Comparison of ENCODE assay signal across 36 cellular contexts in the genomic region with DNA sequence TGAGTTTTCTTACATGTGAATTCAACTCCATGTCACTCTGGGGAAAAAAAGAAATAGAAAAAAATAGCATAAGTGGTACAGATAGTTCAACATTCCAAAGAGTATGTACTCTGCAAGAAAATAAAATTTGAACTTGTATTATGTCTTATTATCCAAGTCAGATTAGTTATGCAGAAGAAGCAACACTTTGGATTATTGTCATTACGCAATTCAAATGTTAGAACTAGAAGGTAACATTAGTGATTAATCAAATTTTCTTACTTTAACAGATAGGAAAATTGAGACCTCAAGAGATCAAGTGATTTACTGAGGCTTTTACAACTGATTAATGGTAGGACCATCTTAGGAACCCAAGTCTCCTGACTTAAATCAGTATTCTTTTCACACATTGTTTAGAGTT.
"Had no signal": no experiment of that assay in that cellular context is flagged by ENCODE, and none has a peak within 500 bp of the region (broad histone marks: within the 10 kb centered on the region; RNA-seq: fewer than 3 reads in every experiment).

No MANE protein-coding gene starts in this region.

- H3K9me3 Mint-ChIP-seq: activated CD4-positive, alpha-beta T cell treated with anti-CD3 and anti-CD28 coated beads, Interleukin-2, amount 10 ng/mL, durations not matched to agents 7 days and 5 days; activated naive CD4-positive, alpha-beta T cell treated with anti-CD3 and anti-CD28 coated beads, Interleukin-2, amount 50 U/mL, for 24 hours; activated T-cell treated with anti-CD3 and anti-CD28 coated beads, Interleukin-2, amount 50 U/mL, for 24 hours; WTC11 had no signal

- H3K4me3 ChIP-seq: adrenal gland, cardiac muscle cell had no signal

- H3K27ac Mint-ChIP-seq: activated CD4-positive, alpha-beta memory T cell treated with anti-CD3 and anti-CD28 coated beads, Interleukin-2, amount 10 ng/mL, durations not matched to agents 7 days and 5 days; activated CD4-positive, alpha-beta T cell treated with anti-CD3 and anti-CD28 coated beads for 36 hours; activated CD4-positive, alpha-beta T cell treated with anti-CD3 and anti-CD28 coated beads, Interleukin-2, amount 10 ng/mL, durations not matched to agents 7 days and 5 days; activated CD8-positive, alpha-beta memory T cell treated with anti-CD3 and anti-CD28 coated beads, Interleukin-2, amount 10 ng/mL, durations not matched to agents 7 days and 5 days; activated CD8-positive, alpha-beta T cell treated with anti-CD3 and anti-CD28 coated beads, Interleukin-2, amount 10 ng/mL, durations not matched to agents 7 days and 5 days; activated naive CD4-positive, alpha-beta T cell treated with anti-CD3 and anti-CD28 coated beads, Interleukin-2, amount 10 ng/mL, durations not matched to agents 7 days and 5 days; activated naive CD4-positive, alpha-beta T cell treated with anti-CD3 and anti-CD28 coated beads, Interleukin-2, amount 50 U/mL, for 24 hours; activated T-cell treated with anti-CD3 and anti-CD28 coated beads, Interleukin-2, amount 50 U/mL, for 24 hours; activated T-helper 2 cell treated with anti-CD3 and anti-CD28 coated beads, Interferon-gamma antibody, Interleukin-2, Interleukin-4, amounts not matched to agents 10 μg/mL and 5 μg/mL and 100 μg/mL, durations not matched to agents 14 hours and 24 hours and 36 hours; T-helper 17 cell; T-helper 2 cell treated with Interferon-gamma antibody and Interleukin-4, amounts not matched to agents 5 μg/mL and 100 μg/mL, for 36 hours; WTC11 had no signal

- H3K9me3 ChIP-seq: adrenal gland had no signal

- H3K27me3 ChIP-seq: adrenal gland, cardiac muscle cell had no signal

- FAIRE-seq: bronchial epithelial cell, TTC549 had no signal

- H3K27ac ChIP-seq: adrenal gland, cardiac muscle cell, WERI-Rb-1 had no signal

- H3K27me3 Mint-ChIP-seq: activated CD4-positive, alpha-beta memory T cell treated with anti-CD3 and anti-CD28 coated beads, Interleukin-2, amount 10 ng/mL, durations not matched to agents 7 days and 5 days; activated CD4-positive, alpha-beta T cell treated with anti-CD3 and anti-CD28 coated beads for 36 hours; activated CD4-positive, alpha-beta T cell treated with anti-CD3 and anti-CD28 coated beads, Interleukin-2, amount 10 ng/mL, durations not matched to agents 7 days and 5 days; activated CD8-positive, alpha-beta memory T cell treated with anti-CD3 and anti-CD28 coated beads, Interleukin-2, amount 10 ng/mL, durations not matched to agents 7 days and 5 days; activated naive CD4-positive, alpha-beta T cell treated with anti-CD3 and anti-CD28 coated beads, Interleukin-2, amount 10 ng/mL, durations not matched to agents 7 days and 5 days; activated naive CD4-positive, alpha-beta T cell treated with anti-CD3 and anti-CD28 coated beads, Interleukin-2, amount 50 U/mL, for 24 hours; activated naive CD8-positive, alpha-beta T cell; activated T-cell treated with anti-CD3 and anti-CD28 coated beads, Interleukin-2, amount 50 U/mL, for 24 hours; brain; central memory CD8-positive, alpha-beta T cell; T-helper 17 cell had no signal

- H3K4me1 ChIP-seq: adrenal gland had no signal

- DNase-seq: activated CD4-positive, alpha-beta memory T cell treated with anti-CD3 and anti-CD28 coated beads, Interleukin-2, amount 10 ng/mL, durations not matched to agents 7 days and 5 days; activated CD4-positive, alpha-beta T cell treated with anti-CD3 and anti-CD28 coated beads for 1 hour; activated CD4-positive, alpha-beta T cell treated with anti-CD3 and anti-CD28 coated beads for 36 hours; activated CD4-positive, alpha-beta T cell treated with anti-CD3 and anti-CD28 coated beads for 48 hours; activated CD4-positive, alpha-beta T cell treated with anti-CD3 and anti-CD28 coated beads, Interleukin-2, amount 10 ng/mL, durations not matched to agents 7 days and 5 days; activated CD4-positive, alpha-beta T cell treated with anti-CD3 and anti-CD28 coated beads, Interleukin-2, amount 50 U/mL, for 48 hours; activated CD4-positive, CD25-positive, alpha-beta regulatory T cell; activated CD8-positive, alpha-beta memory T cell treated with anti-CD3 and anti-CD28 coated beads for 24 hours; activated CD8-positive, alpha-beta memory T cell treated with anti-CD3 and anti-CD28 coated beads, Interleukin-2, amount 10 ng/mL, durations not matched to agents 7 days and 5 days; activated CD8-positive, alpha-beta memory T cell treated with anti-CD3 and anti-CD28 coated beads, Interleukin-2, amount 50 U/mL, for 48 hours; activated CD8-positive, alpha-beta T cell treated with anti-CD3 and anti-CD28 coated beads, Interleukin-2, amount 10 ng/mL, durations not matched to agents 7 days and 5 days; activated effector memory CD4-positive, alpha-beta T cell treated with Interleukin-2 at 50 U/mL for 16 hours; activated gamma-delta T cell; activated naive CD4-positive, alpha-beta T cell treated with anti-CD3 and anti-CD28 coated beads, Interleukin-2, amount 10 ng/mL, durations not matched to agents 7 days and 5 days; activated naive CD4-positive, alpha-beta T cell treated with Interleukin-2 at 50 U/mL for 16 hours; activated T-cell treated with anti-CD3 and anti-CD28 coated beads, Interleukin-2, amount 50 U/mL, for 24 hours; activated T-cell treated with anti-CD3 and anti-CD28 coated beads, Interleukin-2, amount 50 U/mL, for 48 hours; adrenal gland; amniotic stem cell; aorta; caudate nucleus; cerebellar nuclear complex; T-helper 17 cell; T-helper 9 cell; WERI-Rb-1 had no signal

- ATAC-seq: activated CD4-positive, alpha-beta T cell treated with anti-CD3 and anti-CD28 coated beads for 36 hours; activated CD4-positive, CD25-positive, alpha-beta regulatory T cell treated with anti-CD3 and anti-CD28 coated beads, Interleukin-2, amount 50 U/mL, for 24 hours; activated CD8-positive, alpha-beta memory T cell treated with anti-CD3 and anti-CD28 coated beads, Interleukin-2, amount 10 ng/mL, durations not matched to agents 7 days and 5 days; activated CD8-positive, alpha-beta T cell treated with anti-CD3 and anti-CD28 coated beads, Interleukin-2, amount 10 ng/mL, durations not matched to agents 7 days and 5 days; T-helper 17 cell; WTC11 had no signal

- H3K4me3 Mint-ChIP-seq: activated CD4-positive, alpha-beta memory T cell treated with anti-CD3 and anti-CD28 coated beads, Interleukin-2, amount 10 ng/mL, durations not matched to agents 7 days and 5 days; activated CD4-positive, alpha-beta T cell treated with anti-CD3 and anti-CD28 coated beads for 36 hours; activated CD4-positive, alpha-beta T cell treated with anti-CD3 and anti-CD28 coated beads, Interleukin-2, amount 10 ng/mL, durations not matched to agents 7 days and 5 days; activated CD8-positive, alpha-beta memory T cell treated with anti-CD3 and anti-CD28 coated beads, Interleukin-2, amount 10 ng/mL, durations not matched to agents 7 days and 5 days; activated CD8-positive, alpha-beta T cell treated with anti-CD3 and anti-CD28 coated beads, Interleukin-2, amount 10 ng/mL, durations not matched to agents 7 days and 5 days; activated naive CD4-positive, alpha-beta T cell treated with anti-CD3 and anti-CD28 coated beads, Interleukin-2, amount 10 ng/mL, durations not matched to agents 7 days and 5 days; activated naive CD4-positive, alpha-beta T cell treated with anti-CD3 and anti-CD28 coated beads, Interleukin-2, amount 50 U/mL, for 24 hours; activated naive CD8-positive, alpha-beta T cell; activated T-cell treated with anti-CD3 and anti-CD28 coated beads, Interleukin-2, amount 50 U/mL, for 24 hours; brain; central memory CD8-positive, alpha-beta T cell; T-helper 17 cell; T-helper 2 cell treated with Interferon-gamma antibody and Interleukin-4, amounts not matched to agents 5 μg/mL and 100 μg/mL, for 36 hours; WTC11 had no signal
